9 cellular contexts compared by ENCODE assay signal in genomic region chr17:41464682-41465081, GRCh38. TPM values are rescaled to one million over a fixed set of nuclear protein-coding genes. Genes with fewer than 3 reads are reported as not detected.
DNase-seq lines count a peak whose midpoint lies in the region; ATAC-seq and TF ChIP-seq lines count a peak whose summit lies in the region.
"Had no signal": no experiment of that assay in that cellular context is flagged by ENCODE, and none has a peak within 500 bp of the region (broad histone marks: within the 10 kb centered on the region; RNA-seq: fewer than 3 reads in every experiment).

No MANE protein-coding gene starts in this region.

- no peaks in the 10 kb centered on the region for H3K9me3 ChIP-seq in gastrocnemius medialis

- CTCF ChIA-PET in RWPE1 (lab: Yijun Ruan, JAX) = no interaction called here

- POLR2A ChIA-PET in RWPE1 (lab: Yijun Ruan, JAX; ENCODE audit: low non-redundant PET) = no interaction called here

- H3K27me3 ChIP-seq in gastrocnemius medialis = peaks cover 0 to 2% (median 0%) of the 10 kb centered on the region in 3 donors

- no peaks in the 10 kb centered on the region for H3K4me1 ChIP-seq in gastrocnemius medialis

- H3K36me3 Mint-ChIP-seq in activated naive CD4-positive, alpha-beta T cell treated with anti-CD3 and anti-CD28 coated beads, Interleukin-2, amount 50 U/mL, for 72 hours = no peaks in the 10 kb centered on the region

- ATAC-seq in gastrocnemius medialis (peak; percentile 95 to 98), HG03460 (IDR thresholded peaks at IDR 0.05; ENCODE audit: unreplicated experiment) (no peak), GM18498 (IDR thresholded peaks at IDR 0.05; ENCODE audit: unreplicated experiment) (no peak)
- no peak for ATAC-seq in activated naive CD4-positive, alpha-beta T cell treated with anti-CD3 and anti-CD28 coated beads, Interleukin-2, amount 50 U/mL, for 72 hours

- peaks cover 0 to 7% of the 10 kb centered on the region in 2 donors for H3K9me3 Mint-ChIP-seq in activated naive CD4-positive, alpha-beta T cell treated with anti-CD3 and anti-CD28 coated beads, Interleukin-2, amount 50 U/mL, for 72 hours

- H3K36me3 ChIP-seq in gastrocnemius medialis = no peaks in the 10 kb centered on the region

- no peak overlapping the region for H3K27ac Mint-ChIP-seq in activated naive CD4-positive, alpha-beta T cell treated with anti-CD3 and anti-CD28 coated beads, Interleukin-2, amount 50 U/mL, for 72 hours
- H3K27ac Mint-ChIP-seq: activated B cell treated with CpG ODN at 0.5 μM for 24 hours had no signal

- TF ChIP-seq CTCF in RWPE1 (conservative IDR thresholded peaks at IDR 0.05; ENCODE audit: low read depth) (no peak), foreskin fibroblast (IDR thresholded peaks at IDR 0.05; ENCODE audit: low read depth, low read length) (no peak), gastrocnemius medialis (IDR thresholded peaks at IDR 0.05 in 4 of 5, conservative IDR thresholded peaks at IDR 0.05 in 1 of 5) (no peak)

- intact Hi-C loops in gastrocnemius medialis (cut with DNase I; ENCODE audit: low total_unique reads) = no loop called here

- no peak for TF ChIP-seq POLR2A in gastrocnemius medialis (IDR thresholded peaks at IDR 0.05)

- H3K27ac ChIP-seq in RWPE1 = peak overlapping the region; percentile 78
- H3K27ac ChIP-seq in gastrocnemius medialis = peak overlapping the region in 1 of 4 donors; percentile 51

- in situ Hi-C loops in gastrocnemius medialis (cut with MboI; ENCODE audit: low sequenced_read_pairs in 4 of 4) = no loop called here

- H3K4me3 ChIP-seq in foreskin fibroblast (ENCODE audit: low read depth in 1 of 2, low read length in 2 of 2) = no peak overlapping the region
- H3K4me3 ChIP-seq in gastrocnemius medialis = no peak overlapping the region

- DNase-seq in ELR (ENCODE audit: low read depth) (peak; percentile 94), RWPE1 (ENCODE audit: low spot score) (peak; percentile 95), foreskin fibroblast (peak; percentile 87 to 94), gastrocnemius medialis (peak; percentile 72 to 75), NOMO-1 treated with DMSO at 0.1 percent for 48 hours (lab: John Stamatoyannopoulos, UW; ENCODE audit: unreplicated experiment) (no peak)
- no peak for DNase-seq in activated naive CD4-positive, alpha-beta T cell treated with anti-CD3 and anti-CD28 coated beads, Interleukin-2, amount 50 U/mL, for 72 hours (ENCODE audit: low spot score in 2 of 2)
- DNase-seq: activated B cell treated with CpG ODN at 0.5 μM for 24 hours had no signal

RNA-seq across cellular contexts. Expression of gene KRT32, which starts 2.5 kb away (rescaled TPM):
- under 1 TPM in 1 of 4 donors, not detected in 3; 0.41 TPM for total RNA-seq in gastrocnemius medialis
- not detected for total RNA-seq in activated naive CD4-positive, alpha-beta T cell treated with anti-CD3 and anti-CD28 coated beads, Interleukin-2, amount 50 U/mL, for 72 hours
- total RNA-seq: activated B cell treated with CpG ODN at 0.5 μM for 24 hours had no signal

RNA-seq across cellular contexts. Expression of gene KRT35, which starts 16.3 kb away (rescaled TPM):
- total RNA-seq in gastrocnemius medialis = not detected
- total RNA-seq in activated naive CD4-positive, alpha-beta T cell treated with anti-CD3 and anti-CD28 coated beads, Interleukin-2, amount 50 U/mL, for 72 hours = not detected
- total RNA-seq: activated B cell treated with CpG ODN at 0.5 μM for 24 hours had no signal

RNA-seq across cellular contexts. Expression of gene KRT38, which starts 23.9 kb away (rescaled TPM):
- total RNA-seq in gastrocnemius medialis = not detected
- total RNA-seq in activated naive CD4-positive, alpha-beta T cell treated with anti-CD3 and anti-CD28 coated beads, Interleukin-2, amount 50 U/mL, for 72 hours = not detected
- total RNA-seq: activated B cell treated with CpG ODN at 0.5 μM for 24 hours had no signal

RNA-seq across cellular contexts. Expression of gene KRT36, which starts 25.0 kb away (rescaled TPM):
- not detected for total RNA-seq in gastrocnemius medialis
- not detected for total RNA-seq in activated naive CD4-positive, alpha-beta T cell treated with anti-CD3 and anti-CD28 coated beads, Interleukin-2, amount 50 U/mL, for 72 hours
- total RNA-seq: activated B cell treated with CpG ODN at 0.5 μM for 24 hours had no signal

RNA-seq across cellular contexts. Expression of gene KRT37, which starts 40.3 kb away (rescaled TPM):
- not detected for total RNA-seq in gastrocnemius medialis
- total RNA-seq in activated naive CD4-positive, alpha-beta T cell treated with anti-CD3 and anti-CD28 coated beads, Interleukin-2, amount 50 U/mL, for 72 hours = not detected
- total RNA-seq: activated B cell treated with CpG ODN at 0.5 μM for 24 hours had no signal

Comparison
In these comparisons a context has a peak if more than half of its experiments do, and no peak if none do; other contexts are left out.
1. DNase-seq: peak in ELR (single experiment), RWPE1 (single experiment), foreskin fibroblast (2 of 2) and gastrocnemius medialis (2 of 2); none in NOMO-1 treated with DMSO at 0.1 percent for 48 hours (single experiment) and activated naive CD4-positive, alpha-beta T cell treated with anti-CD3 and anti-CD28 coated beads, Interleukin-2, amount 50 U/mL, for 72 hours (0 of 2).
2. ATAC-seq: peak in gastrocnemius medialis (2 of 2); none in HG03460 (single experiment), activated naive CD4-positive, alpha-beta T cell treated with anti-CD3 and anti-CD28 coated beads, Interleukin-2, amount 50 U/mL, for 72 hours (0 of 2) and GM18498 (single experiment).